ENCODE assay signal across 18 cellular contexts in the genomic region with DNA sequence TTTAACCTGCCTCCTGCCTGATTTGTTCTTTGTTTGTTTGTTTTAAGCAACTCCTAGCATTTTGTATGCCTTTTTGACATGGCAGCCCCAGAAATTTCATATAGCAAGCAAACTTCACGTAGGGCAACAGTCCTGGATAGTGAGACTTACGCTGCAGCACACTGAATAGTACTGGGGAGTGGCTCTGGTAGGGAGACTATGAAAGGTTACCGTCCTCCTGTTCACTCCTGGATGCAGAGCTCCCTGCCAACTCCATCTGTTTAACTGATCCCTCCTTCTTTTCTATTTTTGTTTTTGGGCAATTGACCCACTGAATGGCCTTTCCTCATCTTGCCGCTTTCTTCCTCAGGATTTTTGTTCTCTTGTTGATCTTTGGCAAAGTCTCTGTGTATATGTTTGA. TPM values are rescaled to one million over a fixed set of nuclear protein-coding genes. Genes with fewer than 3 reads are reported as not detected.
DNase-seq lines count a peak whose midpoint lies in the region; ATAC-seq, FAIRE-seq and TF ChIP-seq lines count a peak whose summit lies in the region.
"Had no signal": no experiment of that assay in that cellular context is flagged by ENCODE, and none has a peak within 500 bp of the region (broad histone marks: within the 10 kb centered on the region; RNA-seq: fewer than 3 reads in every experiment).

No MANE protein-coding gene starts in this region.

- peaks cover 25% of the 10 kb centered on the region for H3K4me1 ChIP-seq in GM23338 (ENCODE audit: insufficient read depth)
- H3K4me1 ChIP-seq in K562 (replicated peaks in 1 of 2; ENCODE audit: control insufficient read depth in 2 of 2, insufficient read depth in 2 of 2, low read length in 2 of 2), result peaks cover 4 to 20% of the 10 kb centered on the region in 2 experiments; a peak in 4 of 5 replicates

- WGBS in K562 (ENCODE audit: insufficient coverage, low coverage, missing lambda C conversion rate), result 21% methylated on average over 4 of the region's 4 CpGs

- no peak for TF ChIP-seq RAD21 in K562 (CRISPR knock-in tag; conservative IDR thresholded peaks at IDR 0.05 in 1 of 2, IDR thresholded peaks at IDR 0.05 in 1 of 2)

- no peak overlapping the region for H3K4me3 Mint-ChIP-seq in GM23338
- H3K4me3 Mint-ChIP-seq: CD4-positive, alpha-beta memory T cell had no signal

- H3K27me3 Mint-ChIP-seq in GM23338 (ENCODE audit: insufficient read depth, low read depth, poor library complexity), result peaks cover 12% of the 10 kb centered on the region

- no peaks in the 10 kb centered on the region for H3K9me1 ChIP-seq in K562 (ENCODE audit: control insufficient read depth, insufficient read depth, low read length)

- H3K4me3 ChIP-seq in GM23338 (no peak overlapping the region), H7 (ENCODE audit: insufficient read depth, low read depth, low read length) (no peak overlapping the region), K562 (no peak overlapping the region), brain microvascular endothelial cell (ENCODE audit: low read depth, low read length) (no peak overlapping the region)

- no peaks in the 10 kb centered on the region for H4K20me1 ChIP-seq in GM23338 (replicated peaks; ENCODE audit: insufficient read depth)
- H4K20me1 ChIP-seq in K562 (replicated peaks; ENCODE audit: control insufficient read depth, insufficient read depth, low read length), result no peaks in the 10 kb centered on the region

- H3K9me2 ChIP-seq in GM23338 (ENCODE audit: insufficient read depth), result peaks cover 4% of the 10 kb centered on the region; the same call in 1 of the 2 replicates

- H3K9me3 Mint-ChIP-seq in GM23338, result no peaks in the 10 kb centered on the region; the same call in 2 of the 3 replicates
- H3K9me3 Mint-ChIP-seq: CD4-positive, alpha-beta memory T cell had no signal

- no peaks in the 10 kb centered on the region; the same call in 2 of the 3 replicates for H3K36me3 Mint-ChIP-seq in GM23338 (ENCODE audit: low read depth)
- H3K36me3 Mint-ChIP-seq: CD4-positive, alpha-beta memory T cell had no signal

- no peak overlapping the region for H3K27ac ChIP-seq in GM23338 (ENCODE audit: low read depth)
- no peak overlapping the region for H3K27ac ChIP-seq in K562 (ENCODE audit: extremely low read depth, low read depth, low read length)
- no peak overlapping the region for H3K27ac ChIP-seq in brain microvascular endothelial cell

- intact Hi-C loops in K562 (cut with micrococcal nuclease), result no loop called here
- intact Hi-C loops in sciatic nerve (cut with DNase I), result no loop called here

- no peaks in the 10 kb centered on the region for H3F3A ChIP-seq in GM23338 (replicated peaks; ENCODE audit: low read depth)

- H3K4me2 ChIP-seq in GM23338 (no peak overlapping the region), K562 (ENCODE audit: insufficient read depth, low read length) (no peak overlapping the region)

- in situ Hi-C loops in K562 (cut with MboI) (no loop called here), brain microvascular endothelial cell (cut with HindIII; ENCODE audit: low pct_ligation_motif_present, low sequenced_read_pairs) (no loop called here)

- ATAC-seq in GM23338 (peak; percentile 59), K562 (peak; percentile 32; the same call in 1 of the 3 replicates), sciatic nerve (peak; percentile 65)
- ATAC-seq: HCT116 had no signal

- no peak overlapping the region for H3K27ac Mint-ChIP-seq in GM23338
- H3K27ac Mint-ChIP-seq: CD4-positive, alpha-beta memory T cell had no signal

- TF ChIP-seq CTCF in GM23338 (conservative IDR thresholded peaks at IDR 0.05; ENCODE audit: low read depth in 2 of 2) (no peak), K562 (IDR thresholded peaks at IDR 0.05 in 2 of 3, conservative IDR thresholded peaks at IDR 0.05 in 1 of 3; ENCODE audit: insufficient read depth in 2 of 3, low read depth in 1 of 3, low read length in 3 of 3) (no peak), brain microvascular endothelial cell (IDR thresholded peaks at IDR 0.05; ENCODE audit: low read depth, low read length, missing control alignments) (no peak)

- POLR2A ChIA-PET in K562 (lab: Yijun Ruan, JAX), result interaction anchor here (1.0 kb wide), 1 partner anchor 41 kb away, joined by 4 read pairs; no protein-coding TSS in a partner anchor

- TF ChIP-seq POLR2A in K562 (conservative IDR thresholded peaks at IDR 0.05), result no peak

- DNase-seq in GM23338 (ENCODE audit: low spot score) (no peak), H7 (peak; percentile 23), K562 (ENCODE audit: extremely low read depth in 1 of 4, low spot score in 3 of 4) (no peak), sciatic nerve (ENCODE audit: low spot score) (no peak), brain microvascular endothelial cell (no peak), DMS153 (lab: John Stamatoyannopoulos, UW) (no peak)
- DNase-seq: C1 segment of cervical spinal cord; Calu3; CD4-positive, alpha-beta memory T cell; COR-L47; DMS53; DMS79 treated with DMSO at 0.1 percent for 48 hours; GF-D8; GOT3 had no signal

- no peak for FAIRE-seq in K562 (lab: Jason Lieb, UNC)
- FAIRE-seq: GM12891, GM18507, H54 had no signal

- H3K36me3 ChIP-seq in GM23338 (ENCODE audit: insufficient read depth), result no peaks in the 10 kb centered on the region
- no peaks in the 10 kb centered on the region for H3K36me3 ChIP-seq in H7 (replicated peaks; ENCODE audit: control insufficient read depth, insufficient read depth, low read length)
- H3K36me3 ChIP-seq in K562 (ENCODE audit: control insufficient read depth, insufficient read depth, low read length), result no peaks in the 10 kb centered on the region
- no peaks in the 10 kb centered on the region for H3K36me3 ChIP-seq in brain microvascular endothelial cell (replicated peaks)

- peaks cover 40% of the 10 kb centered on the region for H3K4me1 Mint-ChIP-seq in GM23338
- H3K4me1 Mint-ChIP-seq: CD4-positive, alpha-beta memory T cell had no signal

- H2AFZ ChIP-seq in GM23338, result 0 out of 2 replicates have a peak overlapping the region, but pooled peaks have one; percentile 8
- no peak overlapping the region for H2AFZ ChIP-seq in K562 (ENCODE audit: low read depth, low read length)

- H3K9ac ChIP-seq in K562 (ENCODE audit: insufficient read depth in 1 of 2, low read depth in 2 of 2, low read length in 2 of 2), result no peak overlapping the region

- no peaks in the 10 kb centered on the region for H3K27me3 ChIP-seq in GM23338 (ENCODE audit: insufficient read depth)
- no peaks in the 10 kb centered on the region; the same call in 1 of the 2 replicates for H3K27me3 ChIP-seq in H7 (ENCODE audit: control insufficient read depth, insufficient read depth, low read length)
- peaks cover 7 to 12% of the 10 kb centered on the region in 2 experiments; a peak in 4 of 5 replicates for H3K27me3 ChIP-seq in K562 (ENCODE audit: control insufficient read depth in 2 of 2, insufficient read depth in 2 of 2, low read length in 2 of 2)
- H3K27me3 ChIP-seq in brain microvascular endothelial cell (replicated peaks), result no peaks in the 10 kb centered on the region

- H3K9me3 ChIP-seq in K562 (replicated peaks; ENCODE audit: control insufficient read depth, insufficient read depth, low read depth, low read length), result no peaks in the 10 kb centered on the region

- CTCF ChIA-PET in K562 (lab: Yijun Ruan, JAX; ENCODE audit: low intra/inter-chr PET ratio), result no interaction called here

- TF ChIP-seq EP300 in K562 (IDR thresholded peaks at IDR 0.05; ENCODE audit: low read length), result no peak

- no TSS peak for BruUV-seq in K562 (replicated peaks; lab: Mats Ljungman, UMichigan)

- H3K79me2 ChIP-seq in GM23338 (replicated peaks; ENCODE audit: insufficient read depth), result no peaks in the 10 kb centered on the region
- H3K79me2 ChIP-seq in K562 (ENCODE audit: control insufficient read depth, insufficient read depth, low read length), result no peaks in the 10 kb centered on the region

TF ChIP-seq in GM23338, 12 proteins besides CTCF, POLR2A, EP300 and RAD21 (continues in another document):
- no peak for TF ChIP-seq EZH2 (IDR thresholded peaks at IDR 0.05; ENCODE audit: low read depth, unreplicated experiment)
- no peak for TF ChIP-seq JUNB (IDR thresholded peaks at IDR 0.05; ENCODE audit: unreplicated experiment)

TF ChIP-seq in K562, 482 proteins besides CTCF, POLR2A, EP300 and RAD21 (continues in another document):
- TF ChIP-seq ILK (tag; IDR thresholded peaks at IDR 0.05; ENCODE audit: borderline replicate concordance, low read depth), result no peak
- TF ChIP-seq EZH2 (IDR thresholded peaks at IDR 0.05; ENCODE audit: borderline replicate concordance, low read depth, low read length), result peak; percentile 90; the same call in 1 of the 2 replicates
- TF ChIP-seq KAT7 (CRISPR knock-in tag; IDR thresholded peaks at IDR 0.05; ENCODE audit: borderline replicate concordance), result no peak
- TF ChIP-seq ZNF282 (CRISPR knock-in tag; IDR thresholded peaks at IDR 0.05), result no peak

RNA-seq across cellular contexts. Expression of gene BMP6, which starts 44.5 kb away (rescaled TPM):
- 2.8 and 3.1 TPM in 2 replicates for total RNA-seq in GM23338 (2014; rRNA removed; shearing (Covaris generic))
- polyA plus RNA-seq in GM23338 (2016; fragmentation: Nextera tagmentation; extraction: Ambion mirVana) (0.56 and 0.84 TPM in 2 replicates), K562 (2011; rRNA removed) (0.04 and 0.15 TPM in 2 replicates), K562 (2014; fragmentation: Illumina TruSeq; extraction: Trizol) (0.10 TPM in 2 replicates), K562 (2014; fragmentation: Nextera tagmentation; extraction: Ambion mirVana) (under 1 TPM in 1 of 2 experiments, not detected in 1; 0.01 TPM), K562 (2014; rRNA removed) (0.05 and 0.22 TPM in 2 replicates)
- 0.37 and 0.73 TPM in 2 replicates for total RNA-seq in H7 (2014; rRNA removed; shearing (Covaris generic))
- not detected in 2 replicates for total RNA-seq in K562 (2011; cell fraction: chromatin; rRNA removed; ENCODE audit: low replicate concordance)
- 0.17 TPM in 1 of 2 replicates, not detected in the other for total RNA-seq in K562 (2011; cell fraction: nucleolus; rRNA removed)
- total RNA-seq in K562 (2011; cell fraction: nucleoplasm; rRNA removed), result not detected in 2 replicates
- total RNA-seq in K562 (2014; rRNA removed) (not detected in 2 replicates), K562 (2014; rRNA removed; fragmentation: Illumina TruSeq; extraction: Trizol) (0.10 TPM in 1 of 2 replicates, not detected in the other), K562 (2015; rRNA removed; fragmentation: Illumina TruSeq; extraction: Trizol) (0.07 and 0.15 TPM in 2 replicates), K562 (2021) (0.07 and 0.13 TPM in 2 replicates), sciatic nerve (9.0 TPM)
- 0.06 and 0.21 TPM in 2 replicates for polyA plus RNA-seq in K562 (2011; cell fraction: cytosol; rRNA removed)
- 0.06 TPM in 1 of 2 replicates, not detected in the other for polyA plus RNA-seq in K562 (2011; cell fraction: nucleus; rRNA removed)
- polyA plus RNA-seq in K562 (2012), result 0.13 and 0.26 TPM in 2 replicates
- polyA minus RNA-seq in K562 (2011; rRNA and poly(A)+ RNA removed), result 0.07 and 0.36 TPM in 2 replicates
- polyA minus RNA-seq in K562 (2011; cell fraction: cytosol; rRNA and poly(A)+ RNA removed), result 1.1 TPM in 1 of 2 replicates, not detected in the other
- 0.13 and 0.22 TPM in 2 replicates for polyA minus RNA-seq in K562 (2011; cell fraction: nucleus; rRNA and poly(A)+ RNA removed)
- total RNA-seq: CD4-positive, alpha-beta memory T cell had no signal
